8 cellular contexts compared by ENCODE assay signal in the genomic region with DNA sequence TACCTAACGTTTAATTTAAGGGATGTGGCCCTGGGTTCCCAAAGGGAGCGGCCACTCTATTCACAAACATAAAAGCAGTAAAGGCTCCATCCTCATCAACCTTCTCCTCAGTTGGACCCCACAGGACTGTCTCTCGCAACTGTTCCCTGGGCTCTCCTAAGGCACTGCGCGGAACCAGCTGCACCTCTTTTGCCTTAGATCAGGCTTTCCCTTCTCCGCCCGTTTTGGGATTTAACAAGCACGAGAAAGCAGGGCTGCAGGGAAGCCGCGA. TPM values are rescaled to one million over a fixed set of nuclear protein-coding genes. Genes with fewer than 3 reads are reported as not detected.
A peak's percentile ranks its signal among the peaks of the same experiment; 100 is the strongest.
DNase-seq lines count a peak whose midpoint lies in the region; ATAC-seq and TF ChIP-seq lines count a peak whose summit lies in the region.

No MANE protein-coding gene starts in this region.

- H3K27ac ChIP-seq in CD4-positive, alpha-beta memory T cell (ENCODE audit: low read depth, low read length), result peak overlapping the region; percentile 83
- H3K27ac ChIP-seq in HUES48 (ENCODE audit: low read depth, low read length) (peak overlapping the region; percentile 96), body of pancreas (peak overlapping the region; percentile 80 to 92 (median 87)), uterus (peak overlapping the region; percentile 84 to 90)

- no peaks in the 10 kb centered on the region for H3K27me3 ChIP-seq in CD4-positive, alpha-beta memory T cell (ENCODE audit: insufficient read depth, low read length)
- H3K27me3 ChIP-seq in HUES48 (ENCODE audit: control insufficient read depth, insufficient read depth, low read length) (no peaks in the 10 kb centered on the region), body of pancreas (no peaks in the 10 kb centered on the region), uterus (no peaks in the 10 kb centered on the region)

- peak overlapping the region; percentile 97 for H3K9ac ChIP-seq in HUES48 (ENCODE audit: low read depth, low read length)

- peak overlapping the region; percentile 91 to 99 (median 95) for H3K4me3 Mint-ChIP-seq in CD4-positive, alpha-beta memory T cell

- H3K27ac Mint-ChIP-seq in CD4-positive, alpha-beta memory T cell, result peak overlapping the region; percentile 41 to 99 (median 98)

- CTCF ChIA-PET in CD4-positive, alpha-beta memory T cell (lab: Charles Lee; ENCODE audit: partially characterized antibody), result interaction anchor here (1.0 to 1.5 kb wide), 3 partner anchors 57 to 87 kb away, joined by 3 to 6 read pairs (median 5); no protein-coding TSS in a partner anchor

- H3K4me1 ChIP-seq in CD4-positive, alpha-beta memory T cell (ENCODE audit: insufficient read depth, low read length), result peaks cover 30% of the 10 kb centered on the region
- peaks cover 10% of the 10 kb centered on the region for H3K4me1 ChIP-seq in HUES48 (ENCODE audit: control insufficient read depth, insufficient read depth, low read length)
- H3K4me1 ChIP-seq in body of pancreas, result peaks cover 25% of the 10 kb centered on the region
- H3K4me1 ChIP-seq in uterus, result peaks cover 4 to 13% of the 10 kb centered on the region in 2 donors

- TF ChIP-seq CTCF in body of pancreas (IDR thresholded peaks at IDR 0.05) (no peak), lower leg skin (IDR thresholded peaks at IDR 0.05) (no peak), uterus (IDR thresholded peaks at IDR 0.05) (no peak)

- H3K36me3 Mint-ChIP-seq in CD4-positive, alpha-beta memory T cell, result peaks cover 0 to 19% of the 10 kb centered on the region in 2 donors

- intact Hi-C loops in CD4-positive, alpha-beta memory T cell (cut with micrococcal nuclease), result loop anchor here (5.0 kb wide), 1 partner anchor 120 kb away; no protein-coding TSS in a partner anchor
- intact Hi-C loops in body of pancreas (cut with DNase I), result loop anchor here (10.0 kb wide), 1 partner anchor 53 kb away; the partner anchor contains the start of gene LARP4B
- intact Hi-C loops in lower leg skin (cut with DNase I; ENCODE audit: low total_unique reads), result no loop called here
- intact Hi-C loops in uterus (cut with DNase I; ENCODE audit: low total_unique reads), result loop anchor here (10.0 kb wide), 1 partner anchor 67 kb away; the partner anchor contains the start of gene WDR37

- POLR2A ChIA-PET in CD4-positive, alpha-beta memory T cell (lab: Charles Lee; ENCODE audit: partially characterized antibody), result interaction anchor here (0.9 to 3.4 kb wide), 6 partner anchors 57 to 658 kb away, joined by 3 to 12 read pairs (median 5); partner anchors contain the start of genes IDI1, LARP4B and WDR37

- H3K4me3 ChIP-seq in CD4-positive, alpha-beta memory T cell (ENCODE audit: low read length in 2 of 2), result peak overlapping the region; percentile 17 to 95
- H3K4me3 ChIP-seq in HUES48 (ENCODE audit: low read depth, low read length), result peak overlapping the region; percentile 85
- peak overlapping the region; percentile 88 to 100 for H3K4me3 ChIP-seq in body of pancreas
- peak overlapping the region; percentile 89 for H3K4me3 ChIP-seq in lower leg skin (ENCODE audit: low read depth, poor library complexity, severe bottlenecking)
- H3K4me3 ChIP-seq in uterus, result peak overlapping the region; percentile 78 to 97

- TF ChIP-seq POLR2A in body of pancreas (IDR thresholded peaks at IDR 0.05) (no peak), lower leg skin (IDR thresholded peaks at IDR 0.05) (no peak), uterus (IDR thresholded peaks at IDR 0.05) (no peak)

- H3K27me3 Mint-ChIP-seq in CD4-positive, alpha-beta memory T cell, result no peaks in the 10 kb centered on the region

- WGBS in body of pancreas, 2 donors, result 0 to 2% methylated on average over 10 of the region's 10 CpGs
- WGBS in lower leg skin, 2 donors, result 4% methylated on average over 10 of the region's 10 CpGs

- no peaks in the 10 kb centered on the region for H3K9me3 Mint-ChIP-seq in CD4-positive, alpha-beta memory T cell

- peak in 1 of 5 donors; percentile 5 for DNase-seq in CD4-positive, alpha-beta memory T cell
- DNase-seq in body of pancreas, result no peak
- no peak for DNase-seq in lower leg skin (ENCODE audit: low spot score in 2 of 2)
- no peak for DNase-seq in uterus
- DNase-seq in NCI-H2171 treated with DMSO at 0.1 percent for 48 hours (lab: John Stamatoyannopoulos, UW), result no peak
- no peak for DNase-seq in NCI-H187 (lab: John Stamatoyannopoulos, UW)

- H3K36me3 ChIP-seq in CD4-positive, alpha-beta memory T cell (ENCODE audit: insufficient read depth, low read length), result peaks cover 3% of the 10 kb centered on the region
- H3K36me3 ChIP-seq in HUES48 (ENCODE audit: control insufficient read depth, insufficient read depth, low read length) (peaks cover 17% of the 10 kb centered on the region), body of pancreas (replicated peaks in 1 of 2; ENCODE audit: insufficient read depth in 1 of 2, low read depth in 2 of 2) (no peaks in the 10 kb centered on the region), uterus (no peaks in the 10 kb centered on the region)

- ATAC-seq in body of pancreas, result no peak
- ATAC-seq in HG02938 (IDR thresholded peaks at IDR 0.05; ENCODE audit: unreplicated experiment), result no peak

- no peaks in the 10 kb centered on the region for H3K9me3 ChIP-seq in CD4-positive, alpha-beta memory T cell (ENCODE audit: control insufficient read depth in 1 of 2, low read length in 2 of 2)
- H3K9me3 ChIP-seq in HUES48 (ENCODE audit: control insufficient read depth, insufficient read depth, low read length) (no peaks in the 10 kb centered on the region), body of pancreas (no peaks in the 10 kb centered on the region), uterus (no peaks in the 10 kb centered on the region)

- H3K4me1 Mint-ChIP-seq in CD4-positive, alpha-beta memory T cell, result peaks cover 23 to 47% (median 33%) of the 10 kb centered on the region in 4 donors

RNA-seq across cellular contexts. Expression of gene GTPBP4, which starts 0.7 kb away (rescaled TPM):
- total RNA-seq in CD4-positive, alpha-beta memory T cell, result 10 to 100 TPM; 46.0 to 47.0 TPM
- 10 to 100 TPM; 22.7 to 25.3 TPM for polyA plus RNA-seq in CD4-positive, alpha-beta memory T cell
- total RNA-seq in body of pancreas (10 to 100 TPM in 1 of 2 donors, 1 to 10 TPM in 1; 8.3 to 20.4 TPM), lower leg skin (10 to 100 TPM in 3 of 4 donors, 1 to 10 TPM in 1; 8.8 to 23.2 (median 15.8) TPM), uterus (10 to 100 TPM; 10.5 to 49.0 (median 20.1) TPM)

RNA-seq across cellular contexts. Expression of gene IDI2, which starts 38.1 kb away (rescaled TPM):
- not detected for total RNA-seq in CD4-positive, alpha-beta memory T cell
- polyA plus RNA-seq in CD4-positive, alpha-beta memory T cell, result not detected
- total RNA-seq in body of pancreas (not detected), lower leg skin (not detected), uterus (not detected)

RNA-seq across cellular contexts. Expression of gene LARP4B, which starts 56.1 kb away (rescaled TPM):
- 10 to 100 TPM; 94.9 to 99.7 TPM for total RNA-seq in CD4-positive, alpha-beta memory T cell
- polyA plus RNA-seq in CD4-positive, alpha-beta memory T cell, result 10 to 100 TPM; 13.0 to 28.9 TPM
- 10 to 100 TPM; 41.0 to 61.6 TPM for total RNA-seq in body of pancreas
- 10 to 100 TPM; 50.2 to 77.5 (median 57.0) TPM for total RNA-seq in lower leg skin
- 10 to 100 TPM; 17.4 to 76.8 (median 32.2) TPM for total RNA-seq in uterus
